In the genomic region with DNA sequence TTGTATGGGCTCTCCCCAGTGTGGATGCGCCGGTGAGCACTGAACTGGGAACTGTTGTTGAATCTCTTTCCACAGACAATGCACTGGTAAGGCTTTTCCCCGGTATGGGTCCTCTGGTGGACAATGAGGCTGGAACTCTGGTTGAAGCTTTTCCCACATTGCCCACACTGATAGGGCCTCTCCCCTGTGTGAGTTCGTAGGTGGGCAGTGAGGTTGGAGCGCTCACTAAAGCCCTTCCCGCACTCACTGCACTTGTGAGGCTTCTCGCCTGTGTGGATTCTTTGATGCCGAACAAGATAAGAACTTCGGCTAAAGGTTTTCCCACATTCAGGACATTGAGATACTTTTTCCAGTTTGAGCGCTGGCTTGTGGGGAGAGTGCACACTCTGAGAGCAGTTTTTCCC, we compare ENCODE assay signal across 34 cellular contexts. TPM values are rescaled to one million over a fixed set of nuclear protein-coding genes. Genes with fewer than 3 reads are reported as not detected.
DNase-seq lines count a peak whose midpoint lies in the region; ATAC-seq, FAIRE-seq and TF ChIP-seq lines count a peak whose summit lies in the region.
"Had no signal": no experiment of that assay in that cellular context is flagged by ENCODE, and none has a peak within 500 bp of the region (broad histone marks: within the 10 kb centered on the region; RNA-seq: fewer than 3 reads in every experiment).

No MANE protein-coding gene starts in this region.

- no peak overlapping the region for H3K4me3 Mint-ChIP-seq in CD8-positive, alpha-beta T cell
- H3K4me3 Mint-ChIP-seq: activated CD8-positive, alpha-beta T cell treated with anti-CD3 and anti-CD28 coated beads, Interleukin-2, amount 10 ng/mL, durations not matched to agents 7 days and 5 days; activated naive CD8-positive, alpha-beta T cell treated with anti-CD3 and anti-CD28 coated beads, Interleukin-2, amount 50 U/mL, for 24 hours; brain; CD4-positive, alpha-beta T cell; H9; immature natural killer cell; mesothelial cell of epicardium; nephron had no signal

- peak overlapping the region; percentile 3 for H3K4me3 ChIP-seq in CD8-positive, alpha-beta T cell (ENCODE audit: low read depth, low read length)
- H3K4me3 ChIP-seq in HUES48 (ENCODE audit: low read depth, low read length) (0 out of 2 replicates have a peak overlapping the region, but pooled peaks have one; percentile 29), H1 (ENCODE audit: extremely low read depth in 1 of 4, insufficient read depth in 2 of 4, low read depth in 3 of 4, low read length in 4 of 4) (peak overlapping the region in 1 of 4 experiments; percentile 24; a peak in 1 of 8 replicates), skeletal muscle satellite cell (ENCODE audit: low read length) (peak overlapping the region; percentile 27), MM.1S (ENCODE audit: low read length) (no peak overlapping the region)
- H3K4me3 ChIP-seq: hepatocyte, ovary, Peyer's patch, right atrium auricular region, SJCRH30, vagina had no signal

- no peak for TF ChIP-seq POLR2A in H1 (IDR thresholded peaks at IDR 0.05; ENCODE audit: control extremely low read depth in 1 of 2, low read depth in 2 of 2, low read length in 2 of 2)

- no peak overlapping the region for H4K5ac ChIP-seq in H1 (ENCODE audit: insufficient read length, low read depth, low read length)

- H3K9ac ChIP-seq in HUES48 (ENCODE audit: low read depth, low read length) = no peak overlapping the region
- no peak overlapping the region for H3K9ac ChIP-seq in H1 (replicated peaks in 1 of 4; ENCODE audit: extremely low read depth in 1 of 4, low read depth in 3 of 4, low read length in 3 of 4)
- no peak overlapping the region for H3K9ac ChIP-seq in skeletal muscle satellite cell (ENCODE audit: low read depth, low read length)
- no peak overlapping the region for H3K9ac ChIP-seq in MM.1S (ENCODE audit: low read length)

- H2BK12ac ChIP-seq in H1 (ENCODE audit: low read depth, low read length) = no peak overlapping the region

- DNase-seq in CD8-positive, alpha-beta T cell = no peak
- no peak for DNase-seq in H1 (ENCODE audit: low read depth in 1 of 2, low spot score in 2 of 2)
- no peak for DNase-seq in NCI-H2171 (lab: John Stamatoyannopoulos, UW)
- DNase-seq in foreskin melanocyte = no peak
- no peak for DNase-seq in MM.1S
- no peak for DNase-seq in effector CD8-positive, alpha-beta T cell (lab: John Stamatoyannopoulos, UW)
- DNase-seq: activated CD4-positive, alpha-beta T cell treated with anti-CD3 and anti-CD28 coated beads for 1 hour; activated CD8-positive, alpha-beta T cell treated with anti-CD3 and anti-CD28 coated beads, Interleukin-2, amount 10 ng/mL, durations not matched to agents 7 days and 5 days; activated gamma-delta T cell; activated naive CD8-positive, alpha-beta T cell treated with anti-CD3 and anti-CD28 coated beads, Interleukin-2, amount 50 U/mL, for 24 hours; activated T-cell treated with anti-CD3 and anti-CD28 coated beads for 4 hours; CD4-positive, alpha-beta T cell; effector memory CD4-positive, alpha-beta T cell; gastrocnemius medialis; H9; immature natural killer cell; NCI-H1436 treated with DMSO at 0.1 percent for 48 hours; NCI-H510A; ovary; Peyer's patch; SJCRH30; stimulated activated CD4-positive, alpha-beta T cell treated with anti-CD3 and anti-CD28 coated beads, Interleukin-12 subunit alpha, Interleukin-12 subunit beta, amount 100 ng/mL, for 4 hours; stimulated activated CD4-positive, alpha-beta T cell treated with anti-CD3 and anti-CD28 coated beads, Interleukin-4, amount 100 ng/mL, for 24 hours; T-cell had no signal

- H3K27ac ChIP-seq in CD8-positive, alpha-beta T cell (ENCODE audit: low read depth, low read length) = no peak overlapping the region
- no peak overlapping the region for H3K27ac ChIP-seq in HUES48 (ENCODE audit: low read depth, low read length)
- H3K27ac ChIP-seq in H1 (ENCODE audit: low read depth, low read length) = no peak overlapping the region
- no peak overlapping the region for H3K27ac ChIP-seq in MM.1S (ENCODE audit: low read length)
- H3K27ac ChIP-seq: esophagus muscularis mucosa, gastrocnemius medialis, hepatocyte, ovary, Peyer's patch, right atrium auricular region, SJCRH30, vagina had no signal

- CTCF ChIA-PET in CD8-positive, alpha-beta T cell (lab: Charles Lee) = interaction anchor here (0.6 kb wide), 1 partner anchor 256 kb away, joined by 3 read pairs; no protein-coding TSS in a partner anchor
- CTCF ChIA-PET in H1 (lab: Charles Lee; ENCODE audit: partially characterized antibody) = interaction anchor here (0.7 kb wide), 1 partner anchor 18 kb away, joined by 3 read pairs; a partner anchor contains a TSS

- no peak overlapping the region for H3K27ac Mint-ChIP-seq in CD8-positive, alpha-beta T cell
- H3K27ac Mint-ChIP-seq: activated CD8-positive, alpha-beta T cell treated with anti-CD3 and anti-CD28 coated beads, Interleukin-2, amount 10 ng/mL, durations not matched to agents 7 days and 5 days; activated naive CD8-positive, alpha-beta T cell treated with anti-CD3 and anti-CD28 coated beads, Interleukin-2, amount 50 U/mL, for 24 hours; brain; CD4-positive, alpha-beta T cell; H9; immature natural killer cell; mesothelial cell of epicardium; nephron; T-cell had no signal

- no peak for TF ChIP-seq RAD21 in H1 (IDR thresholded peaks at IDR 0.05 in 1 of 2, conservative IDR thresholded peaks at IDR 0.05 in 1 of 2; ENCODE audit: low read depth in 2 of 2, low read length in 2 of 2)

- H2BK15ac ChIP-seq in H1 (ENCODE audit: low read length) = no peak overlapping the region

- H3K14ac ChIP-seq in H1 (ENCODE audit: insufficient read length) = no peak overlapping the region

- 94% methylated on average over 10 of the region's 10 CpGs; no CpG with 5 or more reads in 1 of the 2 experiments for WGBS in H1 (ENCODE audit: extremely low coverage in 1 of 2, insufficient coverage in 1 of 2, insufficient read length in 1 of 2, insufficient replicate concordance in 2 of 2, low coverage in 1 of 2, low lambda C conversion rate in 2 of 2, missing lambda C conversion rate in 1 of 2), 2 experiments

- no peaks in the 10 kb centered on the region for H3K4me1 ChIP-seq in CD8-positive, alpha-beta T cell (ENCODE audit: insufficient read depth, low read length)
- H3K4me1 ChIP-seq in HUES48 (ENCODE audit: control insufficient read depth, insufficient read depth, low read length) (no peaks in the 10 kb centered on the region), H1 (replicated peaks in 1 of 4; ENCODE audit: control insufficient read depth in 3 of 4, insufficient read depth in 4 of 4, low read length in 3 of 4) (no peaks in the 10 kb centered on the region), skeletal muscle satellite cell (ENCODE audit: control insufficient read depth, insufficient read depth, low read length) (no peaks in the 10 kb centered on the region), MM.1S (ENCODE audit: low read length) (no peaks in the 10 kb centered on the region)
- H3K4me1 ChIP-seq: esophagus muscularis mucosa, gastrocnemius medialis, Peyer's patch, right atrium auricular region, SJCRH30, vagina had no signal

- H3K4me1 Mint-ChIP-seq in CD8-positive, alpha-beta T cell (ENCODE audit: low read depth) = no peaks in the 10 kb centered on the region
- H3K4me1 Mint-ChIP-seq: activated naive CD8-positive, alpha-beta T cell treated with anti-CD3 and anti-CD28 coated beads, Interleukin-2, amount 50 U/mL, for 24 hours; brain; H9; immature natural killer cell; mesothelial cell of epicardium; nephron had no signal

- H3K27me3 Mint-ChIP-seq in CD8-positive, alpha-beta T cell (ENCODE audit: low read depth) = no peaks in the 10 kb centered on the region
- H3K27me3 Mint-ChIP-seq: activated naive CD8-positive, alpha-beta T cell treated with anti-CD3 and anti-CD28 coated beads, Interleukin-2, amount 50 U/mL, for 24 hours; brain; CD4-positive, alpha-beta T cell; T-cell had no signal

- no peak overlapping the region for H2BK120ac ChIP-seq in H1 (replicated peaks; ENCODE audit: low read depth, low read length)

- POLR2A ChIA-PET in CD8-positive, alpha-beta T cell (lab: Charles Lee) = interaction anchor here (0.8 to 1.8 kb wide), 2 partner anchors 17 to 19 kb away, joined by 4 to 5 read pairs; a partner anchor contains a TSS
- POLR2A ChIA-PET in H1 (lab: Charles Lee; ENCODE audit: partially characterized antibody) = interaction anchor here (0.8 to 2.0 kb wide), 3 partner anchors 10 to 94 kb away, joined by 3 to 8 read pairs (median 3); a partner anchor contains a TSS

- no peak overlapping the region for H2AK5ac ChIP-seq in H1 (ENCODE audit: low read depth, low read length)

- H3K56ac ChIP-seq in H1 (replicated peaks; ENCODE audit: insufficient read length, low read depth, low read length) = no peak overlapping the region

- H2AFZ ChIP-seq in H1 (ENCODE audit: low read length) (no peak overlapping the region), MM.1S (ENCODE audit: low read length) (no peak overlapping the region)
- H2AFZ ChIP-seq: hepatocyte had no signal

- H3K9me3 ChIP-seq in CD8-positive, alpha-beta T cell (ENCODE audit: low read length) = peaks cover 49% of the 10 kb centered on the region
- peaks cover 56% of the 10 kb centered on the region for H3K9me3 ChIP-seq in HUES48 (ENCODE audit: control insufficient read depth, insufficient read depth, low read length)
- H3K9me3 ChIP-seq in H1 (ENCODE audit: insufficient read depth in 2 of 2, low read depth in 1 of 2, low read length in 1 of 2) = peaks cover 64 to 68% of the 10 kb centered on the region in 2 experiments
- H3K9me3 ChIP-seq in skeletal muscle satellite cell (replicated peaks; ENCODE audit: low read length) = peaks cover 49% of the 10 kb centered on the region
- no peaks in the 10 kb centered on the region for H3K9me3 ChIP-seq in MM.1S (replicated peaks; ENCODE audit: insufficient read depth, low read length)

- H3K18ac ChIP-seq in H1 (ENCODE audit: extremely low read depth, low read length) = no peak overlapping the region

- no peaks in the 10 kb centered on the region for H3K79me2 ChIP-seq in H1 (ENCODE audit: control insufficient read depth in 1 of 2, insufficient read depth in 2 of 2, low read length in 2 of 2)
- no peaks in the 10 kb centered on the region for H3K79me2 ChIP-seq in MM.1S (ENCODE audit: low read length)
- H3K79me2 ChIP-seq: hepatocyte had no signal

- peaks cover 30% of the 10 kb centered on the region for H3K36me3 ChIP-seq in CD8-positive, alpha-beta T cell (ENCODE audit: insufficient read depth, low read length)
- H3K36me3 ChIP-seq in HUES48 (ENCODE audit: control insufficient read depth, insufficient read depth, low read length) = peaks cover 44% of the 10 kb centered on the region
- peaks cover 17 to 53% (median 34%) of the 10 kb centered on the region in 4 experiments for H3K36me3 ChIP-seq in H1 (ENCODE audit: control insufficient read depth in 2 of 4, insufficient read depth in 4 of 4, low read length in 3 of 4)
- peaks cover 61% of the 10 kb centered on the region for H3K36me3 ChIP-seq in skeletal muscle satellite cell (ENCODE audit: insufficient read depth, low read length)
- peaks cover 27% of the 10 kb centered on the region for H3K36me3 ChIP-seq in MM.1S (replicated peaks; ENCODE audit: insufficient read depth, low read length)
- H3K36me3 ChIP-seq: ovary had no signal

- no peaks in the 10 kb centered on the region for H3F3A ChIP-seq in MM.1S (ENCODE audit: insufficient read depth, low read length)

- no peaks in the 10 kb centered on the region for H3K9me2 ChIP-seq in MM.1S (replicated peaks; ENCODE audit: insufficient read depth, low read length)

- no peaks in the 10 kb centered on the region for H3K27me3 ChIP-seq in CD8-positive, alpha-beta T cell (ENCODE audit: insufficient read depth, low read length)
- no peaks in the 10 kb centered on the region; the same call in 1 of the 2 replicates for H3K27me3 ChIP-seq in HUES48 (ENCODE audit: control insufficient read depth, insufficient read depth, low read length)
- H3K27me3 ChIP-seq in H1 (replicated peaks in 1 of 4; ENCODE audit: control insufficient read depth in 3 of 4, extremely low read depth in 1 of 4, insufficient read depth in 3 of 4, low read length in 3 of 4) = no peaks in the 10 kb centered on the region
- no peaks in the 10 kb centered on the region for H3K27me3 ChIP-seq in skeletal muscle satellite cell (ENCODE audit: control insufficient read depth, insufficient read depth, low read length)
- H3K27me3 ChIP-seq in MM.1S (replicated peaks; ENCODE audit: insufficient read depth, low read length) = no peaks in the 10 kb centered on the region
- H3K27me3 ChIP-seq: esophagus muscularis mucosa, hepatocyte, ovary, Peyer's patch, right atrium auricular region, SJCRH30, vagina had no signal

- H3K79me1 ChIP-seq in H1 (ENCODE audit: low read depth, low read length) = no peaks in the 10 kb centered on the region

- H3K4me2 ChIP-seq in H1 (ENCODE audit: insufficient read depth in 1 of 2, low read depth in 2 of 2, low read length in 2 of 2) (no peak overlapping the region), skeletal muscle satellite cell (ENCODE audit: low read length) (no peak overlapping the region), MM.1S (ENCODE audit: low read depth, low read length) (no peak overlapping the region)
- H3K4me2 ChIP-seq: hepatocyte had no signal

- no peak for TF ChIP-seq CTCF in CD8-positive, alpha-beta T cell (IDR thresholded peaks at IDR 0.05)
- TF ChIP-seq CTCF in H1 (IDR thresholded peaks at IDR 0.05; ENCODE audit: control extremely low read depth in 1 of 3, insufficient read depth in 1 of 3, low read depth in 1 of 3, low read length in 3 of 3) (no peak), MM.1S (IDR thresholded peaks at IDR 0.05; ENCODE audit: low read length) (no peak)

- no peak for ATAC-seq in CD8-positive, alpha-beta T cell
- ATAC-seq: activated CD8-positive, alpha-beta T cell treated with anti-CD3 and anti-CD28 coated beads, Interleukin-2, amount 10 ng/mL, durations not matched to agents 7 days and 5 days; activated naive CD8-positive, alpha-beta T cell treated with anti-CD3 and anti-CD28 coated beads, Interleukin-2, amount 50 U/mL, for 24 hours; gastrocnemius medialis; left lobe of liver; T-cell had no signal

- H4K20me1 ChIP-seq in H1 (replicated peaks in 1 of 2; ENCODE audit: control insufficient read depth in 1 of 2, insufficient read depth in 2 of 2, low read length in 2 of 2) (no peaks in the 10 kb centered on the region), MM.1S (ENCODE audit: insufficient read depth, low read length) (no peaks in the 10 kb centered on the region)

- no peaks in the 10 kb centered on the region for H3K23me2 ChIP-seq in H1 (ENCODE audit: low read depth, low read length)

- H3K23ac ChIP-seq in H1 (ENCODE audit: insufficient read length) = no peak overlapping the region

- H3K36me3 Mint-ChIP-seq in CD8-positive, alpha-beta T cell = peaks cover 88% of the 10 kb centered on the region

- H3K4ac ChIP-seq in H1 (replicated peaks; ENCODE audit: insufficient read length, low read depth, low read length) = no peak overlapping the region

- no peak overlapping the region for H2BK20ac ChIP-seq in H1 (ENCODE audit: low read length)

- H2BK5ac ChIP-seq in H1 (ENCODE audit: low read depth, low read length) = no peak overlapping the region

- H3K9me3 Mint-ChIP-seq in CD8-positive, alpha-beta T cell = peaks cover 50% of the 10 kb centered on the region

- TF ChIP-seq EP300 in H1 (IDR thresholded peaks at IDR 0.05; ENCODE audit: borderline replicate concordance in 1 of 2, low read depth in 2 of 2, low read length in 2 of 2) = no peak

- no peak for FAIRE-seq in H1 (lab: Jason Lieb, UNC)

- H4K8ac ChIP-seq in H1 (ENCODE audit: extremely low read depth, insufficient read depth, low read length) = no peak overlapping the region

- intact Hi-C loops in CD8-positive, alpha-beta T cell (cut with DNase I, micrococcal nuclease) = no loop called here

- H4K91ac ChIP-seq in H1 (replicated peaks; ENCODE audit: insufficient read length, low read length) = no peak overlapping the region

RNA-seq across cellular contexts. Expression of a gene that starts 17.8 kb away (rescaled TPM):
- 10 to 100 TPM; 10.4 to 12.7 TPM for total RNA-seq in CD8-positive, alpha-beta T cell
- 22.0 and 22.6 TPM in 2 replicates for total RNA-seq in H1 (2021; fragmentation: NEBNext Ultra II Directional; extraction: Animal tissue kit (Norgen Biotek cat#: 25700))
- polyA plus RNA-seq in H1 (2011; rRNA removed) = 9.6 and 13.4 TPM in 2 replicates
- 15.7 TPM for polyA plus RNA-seq in H1 (2011; cell fraction: cytosol; rRNA removed)
- 14.9 TPM for polyA plus RNA-seq in H1 (2011; cell fraction: nucleus; rRNA removed)
- polyA plus RNA-seq in H1 (2012, experiment 1 of 2) = 11.0 to 15.1 TPM (median 14.2 TPM) in 4 replicates
- 2.2 TPM for polyA plus RNA-seq in H1 (2012, experiment 2 of 2)
- polyA plus RNA-seq in H1 (2013, experiment 1 of 2) = 12.7 TPM
- polyA plus RNA-seq in H1 (2013, experiment 2 of 2) = 13.4 TPM
- polyA minus RNA-seq in H1 (2011; rRNA and poly(A)+ RNA removed) = 23.6 and 25.8 TPM in 2 replicates
- 7.7 TPM for polyA minus RNA-seq in H1 (2011; cell fraction: cytosol; rRNA and poly(A)+ RNA removed)
- polyA minus RNA-seq in H1 (2011; cell fraction: nucleus; rRNA and poly(A)+ RNA removed) = 12.2 TPM
- total RNA-seq in skeletal muscle satellite cell (2012; rRNA removed) = 10.3 and 13.2 TPM in 2 replicates

RNA-seq across cellular contexts. Expression of a gene that starts 18.0 kb away (rescaled TPM):
- 1 to 10 TPM; 4.5 to 6.4 TPM for total RNA-seq in CD8-positive, alpha-beta T cell
- total RNA-seq in H1 (2021; fragmentation: NEBNext Ultra II Directional; extraction: Animal tissue kit (Norgen Biotek cat#: 25700)) = 12.2 and 12.7 TPM in 2 replicates
- polyA plus RNA-seq in H1 (2011; rRNA removed) = 9.1 and 10.9 TPM in 2 replicates
- polyA plus RNA-seq in H1 (2011; cell fraction: cytosol; rRNA removed) = 13.0 TPM
- 12.6 TPM for polyA plus RNA-seq in H1 (2011; cell fraction: nucleus; rRNA removed)
- 8.4 to 11.7 TPM (median 10.8 TPM) in 4 replicates for polyA plus RNA-seq in H1 (2012, experiment 1 of 2)
- polyA plus RNA-seq in H1 (2012, experiment 2 of 2) = 8.6 TPM
- 12.2 TPM for polyA plus RNA-seq in H1 (2013, experiment 1 of 2)
- 11.6 TPM for polyA plus RNA-seq in H1 (2013, experiment 2 of 2)
- 8.5 and 9.8 TPM in 2 replicates for polyA minus RNA-seq in H1 (2011; rRNA and poly(A)+ RNA removed)
- 5.7 TPM for polyA minus RNA-seq in H1 (2011; cell fraction: cytosol; rRNA and poly(A)+ RNA removed)
- polyA minus RNA-seq in H1 (2011; cell fraction: nucleus; rRNA and poly(A)+ RNA removed) = 15.9 TPM
- 6.3 and 7.4 TPM in 2 replicates for total RNA-seq in skeletal muscle satellite cell (2012; rRNA removed)

RNA-seq across cellular contexts. Expression of a gene that starts 27.4 kb away (rescaled TPM):
- total RNA-seq in CD8-positive, alpha-beta T cell = not detected
- not detected in 2 replicates for total RNA-seq in H1 (2021; fragmentation: NEBNext Ultra II Directional; extraction: Animal tissue kit (Norgen Biotek cat#: 25700))
- polyA plus RNA-seq in H1 (2011; rRNA removed) = not detected in 2 replicates
- not detected for polyA plus RNA-seq in H1 (2011; cell fraction: cytosol; rRNA removed)
- polyA plus RNA-seq in H1 (2011; cell fraction: nucleus; rRNA removed) = not detected
- polyA plus RNA-seq in H1 (2012, experiment 1 of 2) = not detected in 4 replicates
- polyA plus RNA-seq in H1 (2012, experiment 2 of 2) = not detected
- polyA plus RNA-seq in H1 (2013, experiment 1 of 2) = not detected
- not detected for polyA plus RNA-seq in H1 (2013, experiment 2 of 2)
- 0.32 TPM in 1 of 2 replicates, not detected in the other for polyA minus RNA-seq in H1 (2011; rRNA and poly(A)+ RNA removed)
- not detected for polyA minus RNA-seq in H1 (2011; cell fraction: cytosol; rRNA and poly(A)+ RNA removed)
- polyA minus RNA-seq in H1 (2011; cell fraction: nucleus; rRNA and poly(A)+ RNA removed) = not detected
- not detected in 2 replicates for total RNA-seq in skeletal muscle satellite cell (2012; rRNA removed)
- total RNA-seq: activated CD8-positive, alpha-beta T cell treated with anti-CD3 and anti-CD28 coated beads, Interleukin-2, amount 10 ng/mL, durations not matched to agents 7 days and 5 days; CD4-positive, alpha-beta T cell; esophagus muscularis mucosa; gastrocnemius medialis; H9; hepatocyte; left lobe of liver; Peyer's patch; SJCRH30 had no signal
